18 cellular contexts compared by ENCODE assay signal in the genomic region with DNA sequence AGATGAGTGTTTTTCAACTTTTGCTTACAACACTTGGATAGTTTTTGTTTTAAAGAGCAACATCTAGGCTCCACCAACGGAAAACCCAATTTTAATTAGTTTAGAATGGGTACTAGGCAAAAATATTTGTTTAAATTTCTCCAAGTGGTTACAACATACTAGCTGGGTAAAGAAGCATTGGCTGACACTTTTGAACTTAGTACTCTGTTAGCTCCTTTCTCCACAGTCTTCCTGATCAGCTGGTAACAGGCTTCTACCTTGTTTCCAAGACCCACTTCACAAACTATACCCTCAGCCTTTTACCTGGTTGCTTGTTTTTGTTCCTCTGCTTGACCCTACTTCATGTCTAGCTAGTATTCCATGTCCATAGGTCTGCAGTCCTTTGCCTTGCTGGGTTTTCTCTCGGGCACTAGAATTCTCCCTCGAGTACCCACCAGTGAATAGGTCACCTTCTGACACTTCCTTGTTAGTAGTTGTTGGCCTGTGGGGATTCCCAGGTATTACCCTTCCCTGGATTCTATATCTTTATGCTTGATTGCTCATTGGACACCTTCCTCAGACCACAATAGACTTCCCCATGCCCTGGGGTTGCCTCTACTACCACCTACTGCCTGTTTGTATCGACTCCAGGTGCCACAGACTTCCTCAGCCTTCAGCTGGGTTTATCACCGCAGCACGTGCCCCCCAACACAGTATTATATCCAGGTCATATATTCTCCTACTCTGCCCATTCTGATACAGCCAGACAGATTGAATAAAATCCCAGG. TPM values are rescaled to one million over a fixed set of nuclear protein-coding genes. Genes with fewer than 3 reads are reported as not detected.
A peak's percentile ranks its signal among the peaks of the same experiment; 100 is the strongest.
DNase-seq lines count a peak whose midpoint lies in the region; ATAC-seq, FAIRE-seq and TF ChIP-seq lines count a peak whose summit lies in the region.
"Had no signal": no experiment of that assay in that cellular context is flagged by ENCODE, and none has a peak within 500 bp of the region (broad histone marks: within the 10 kb centered on the region; RNA-seq: fewer than 3 reads in every experiment).

No MANE protein-coding gene starts in this region.

- intact Hi-C loops in left colon (cut with DNase I, micrococcal nuclease) = no loop called here
- intact Hi-C loops in transverse colon (cut with DNase I; ENCODE audit: low total_unique reads) = no loop called here
- intact Hi-C loops in left ventricle myocardium superior (cut with micrococcal nuclease) = loop anchor here (10.0 kb wide), 1 partner anchor 359 kb away; no protein-coding TSS in a partner anchor

- H3K27me3 ChIP-seq in transverse colon = no peaks in the 10 kb centered on the region

- no peak for TF ChIP-seq POLR2A in transverse colon (IDR thresholded peaks at IDR 0.05)

- peak; percentile 30 for TF ChIP-seq CTCF in epithelial cell of proximal tubule (conservative IDR thresholded peaks at IDR 0.05; ENCODE audit: low read depth, low read length)
- no peak for TF ChIP-seq CTCF in transverse colon (IDR thresholded peaks at IDR 0.05)

- FAIRE-seq in RCC 7860 (lab: Jason Lieb, UNC) = no peak
- FAIRE-seq: D721Med had no signal

- H3K4me3 ChIP-seq in epithelial cell of proximal tubule (ENCODE audit: low read depth, low read length) = no peak overlapping the region
- no peak overlapping the region for H3K4me3 ChIP-seq in transverse colon

- peak; percentile 41 for ATAC-seq in left colon
- no peak for ATAC-seq in left ventricle myocardium superior
- ATAC-seq: CD8-positive, alpha-beta T cell; Panc1 had no signal

- H3K9me3 ChIP-seq in transverse colon = no peaks in the 10 kb centered on the region

- H3K27ac ChIP-seq in transverse colon = peak overlapping the region; percentile 43 to 87 (median 79)

- no peak for TF ChIP-seq EP300 in transverse colon (IDR thresholded peaks at IDR 0.05; ENCODE audit: low read depth)

- WGBS in transverse colon (ENCODE audit: low coverage in 1 of 2), 2 donors = 79 to 90% methylated on average over 6 of the region's 6 CpGs

- in situ Hi-C loops in transverse colon (cut with MboI; ENCODE audit: low pct_ligation_motif_present in 1 of 4, low pct_unique_long_range_greater_than_20kb in 1 of 4, low sequenced_read_pairs in 3 of 4) = no loop called here

- H3K36me3 ChIP-seq in transverse colon = no peaks in the 10 kb centered on the region

- H3K4me1 ChIP-seq in transverse colon = peaks cover 4 to 45% (median 25%) of the 10 kb centered on the region in 4 donors

- DNase-seq in RCC 7860 (ENCODE audit: low spot score) (peak; percentile 33), epithelial cell of proximal tubule (ENCODE audit: low read depth) (no peak), left colon (no peak), transverse colon (no peak), DMS79 treated with DMSO at 0.1 percent for 48 hours (lab: John Stamatoyannopoulos, UW) (no peak), left ventricle myocardium superior (no peak), activated T-cell treated with anti-CD3 and anti-CD28 coated beads for 4 hours (no peak)
- DNase-seq: CD8-positive, alpha-beta T cell; DND-41; GDM1; NCI-H1105; NCI-H187; NCI-H69; NK-92 treated with Interleukin-12 subunit alpha and Interleukin-12 subunit beta, amount 100 ng/mL, for 24 hours; Right ventricle myocardium superior had no signal

RNA-seq across cellular contexts. Expression of a gene that starts 42.0 kb away (rescaled TPM):
- not detected in 2 replicates for total RNA-seq in epithelial cell of proximal tubule
- not detected for total RNA-seq in left colon
- not detected for total RNA-seq in transverse colon
- not detected for total RNA-seq in left ventricle myocardium superior
- total RNA-seq: CD8-positive, alpha-beta T cell; H4; Right ventricle myocardium superior had no signal

RNA-seq across cellular contexts. Expression of a gene that starts 45.4 kb away (rescaled TPM):
- total RNA-seq in epithelial cell of proximal tubule = 10.8 and 26.0 TPM in 2 replicates
- total RNA-seq in left colon = 10 to 100 TPM; 63.2 to 63.8 TPM
- 10 to 100 TPM; 11.3 to 83.8 (median 69.0) TPM for total RNA-seq in transverse colon
- total RNA-seq in left ventricle myocardium superior = 62.6 TPM
